In genomic region chr9:116099821-116100220, GRCh38 we compare ENCODE assay signal across 27 cellular contexts. TPM values are rescaled to one million over a fixed set of nuclear protein-coding genes. Genes with fewer than 3 reads are reported as not detected.
A peak's percentile ranks its signal among the peaks of the same experiment; 100 is the strongest.
DNase-seq lines count a peak whose midpoint lies in the region; FAIRE-seq and TF ChIP-seq lines count a peak whose summit lies in the region.
"Had no signal": no experiment of that assay in that cellular context is flagged by ENCODE, and none has a peak within 500 bp of the region (broad histone marks: within the 10 kb centered on the region; RNA-seq: fewer than 3 reads in every experiment).

No MANE protein-coding gene starts in this region.

- no peaks in the 10 kb centered on the region for H3K4me1 Mint-ChIP-seq in activated T-helper 2 cell treated with anti-CD3 and anti-CD28 coated beads, Interferon-gamma antibody, Interleukin-2, Interleukin-4, amounts not matched to agents 10 μg/mL and 5 μg/mL and 100 μg/mL, durations not matched to agents 14 hours and 24 hours and 36 hours (ENCODE audit: low read depth)
- H3K4me1 Mint-ChIP-seq: activated naive CD4-positive, alpha-beta T cell treated with anti-CD3 and anti-CD28 coated beads, Interleukin-2, amount 50 U/mL, for 24 hours; stimulated activated effector memory CD8-positive, alpha-beta T cell treated with anti-CD3 and anti-CD28 coated beads, Interleukin-12 subunit alpha, Interleukin-12 subunit beta, amount 100 ng/mL, for 72 hours had no signal

- intact Hi-C loops in activated T-helper 2 cell treated with anti-CD3 and anti-CD28 coated beads, Interferon-gamma antibody, Interleukin-2, Interleukin-4, amounts not matched to agents 10 μg/mL and 5 μg/mL and 100 μg/mL, durations not matched to agents 14 hours and 24 hours and 36 hours (cut with micrococcal nuclease), result no loop called here

- TF ChIP-seq CTCF in fibroblast of the aortic adventitia (IDR thresholded peaks at IDR 0.05; ENCODE audit: insufficient read depth, low read length) (no peak), smooth muscle cell (IDR thresholded peaks at IDR 0.05; ENCODE audit: borderline replicate concordance, insufficient read depth, poor library complexity, severe bottlenecking) (no peak), Peyer's patch (IDR thresholded peaks at IDR 0.05) (no peak)

- no peaks in the 10 kb centered on the region for H4K20me1 ChIP-seq in smooth muscle cell (ENCODE audit: low read depth)

- H3K4me1 ChIP-seq in smooth muscle cell (ENCODE audit: low read depth), result peaks cover 3% of the 10 kb centered on the region
- H3K4me1 ChIP-seq in Peyer's patch, result no peaks in the 10 kb centered on the region
- H3K4me1 ChIP-seq: right lobe of liver had no signal

- no peak overlapping the region for H3K27ac Mint-ChIP-seq in activated T-helper 2 cell treated with anti-CD3 and anti-CD28 coated beads, Interferon-gamma antibody, Interleukin-2, Interleukin-4, amounts not matched to agents 10 μg/mL and 5 μg/mL and 100 μg/mL, durations not matched to agents 14 hours and 24 hours and 36 hours
- H3K27ac Mint-ChIP-seq: activated naive CD4-positive, alpha-beta T cell treated with anti-CD3 and anti-CD28 coated beads, Interleukin-2, amount 50 U/mL, for 24 hours; dendritic cell treated with granulocyte-macrophage colony-stimulating factor and Interleukin-4, amounts not matched to agents 40 ng/mL and 50 ng/mL, for 4 days; GM23338; progenitor cell of endocrine pancreas; stimulated activated effector memory CD8-positive, alpha-beta T cell treated with anti-CD3 and anti-CD28 coated beads, Interleukin-12 subunit alpha, Interleukin-12 subunit beta, amount 100 ng/mL, for 72 hours; type B pancreatic cell had no signal

- H3K36me3 ChIP-seq in smooth muscle cell (ENCODE audit: low read depth), result no peaks in the 10 kb centered on the region
- no peaks in the 10 kb centered on the region for H3K36me3 ChIP-seq in Peyer's patch
- H3K36me3 ChIP-seq: right lobe of liver had no signal

- peak overlapping the region; percentile 59 for H3K9ac ChIP-seq in smooth muscle cell (ENCODE audit: low read depth)

- WGBS in smooth muscle cell (ENCODE audit: low lambda C conversion rate), result 20% methylated on average over 1 of the region's 1 CpG

- no peaks in the 10 kb centered on the region for H3K27me3 ChIP-seq in smooth muscle cell (ENCODE audit: low read depth)
- H3K27me3 ChIP-seq in Peyer's patch, result no peaks in the 10 kb centered on the region
- H3K27me3 ChIP-seq: right lobe of liver had no signal

- peak overlapping the region; percentile 93 for H3K27ac ChIP-seq in smooth muscle cell (ENCODE audit: low read depth)
- H3K27ac ChIP-seq in Peyer's patch, result no peak overlapping the region
- H3K27ac ChIP-seq: right lobe of liver, SK-N-MC had no signal

- H3K4me3 Mint-ChIP-seq in activated T-helper 2 cell treated with anti-CD3 and anti-CD28 coated beads, Interferon-gamma antibody, Interleukin-2, Interleukin-4, amounts not matched to agents 10 μg/mL and 5 μg/mL and 100 μg/mL, durations not matched to agents 14 hours and 24 hours and 36 hours (ENCODE audit: low read depth), result no peak overlapping the region
- H3K4me3 Mint-ChIP-seq: activated naive CD4-positive, alpha-beta T cell treated with anti-CD3 and anti-CD28 coated beads, Interleukin-2, amount 50 U/mL, for 24 hours; dendritic cell treated with granulocyte-macrophage colony-stimulating factor and Interleukin-4, amounts not matched to agents 40 ng/mL and 50 ng/mL, for 4 days; GM23338; stimulated activated effector memory CD8-positive, alpha-beta T cell treated with anti-CD3 and anti-CD28 coated beads, Interleukin-12 subunit alpha, Interleukin-12 subunit beta, amount 100 ng/mL, for 72 hours; type B pancreatic cell had no signal

- no peak overlapping the region for H3K4me3 ChIP-seq in fibroblast of the aortic adventitia (ENCODE audit: low read depth, low read length)
- no peak overlapping the region for H3K4me3 ChIP-seq in smooth muscle cell
- no peak overlapping the region for H3K4me3 ChIP-seq in Peyer's patch
- H3K4me3 ChIP-seq: GM23338, right lobe of liver, SK-N-MC had no signal

- DNase-seq in H54 (ENCODE audit: insufficient read length, low spot score) (no peak), amniotic epithelial cell (ENCODE audit: low read depth) (peak; percentile 86), fibroblast of the aortic adventitia (ENCODE audit: low read depth) (peak; percentile 74), smooth muscle cell (lab: John Stamatoyannopoulos, UW; ENCODE audit: unreplicated experiment) (no peak), middle frontal gyrus (ENCODE audit: extremely low spot score, low spot score) (no peak), Peyer's patch (no peak)
- DNase-seq in activated T-helper 2 cell treated with anti-CD3 and anti-CD28 coated beads, Interferon-gamma antibody, Interleukin-2, Interleukin-4, amounts not matched to agents 10 μg/mL and 5 μg/mL and 100 μg/mL, durations not matched to agents 14 hours and 24 hours and 36 hours (ENCODE audit: low spot score), result no peak
- DNase-seq: activated CD4-positive, alpha-beta T cell treated with anti-CD3 and anti-CD28 coated beads, Interleukin-2, amount 50 U/mL, for 4 hours; anterior cingulate cortex; central memory CD4-positive, alpha-beta T cell; glutamatergic neuron; kidney; NCI-H1092 treated with DMSO at 0.1 percent for 48 hours; NCI-H187; NCI-H69; right lobe of liver; RPMI8226; stimulated activated CD4-positive, alpha-beta T cell treated with anti-CD3 and anti-CD28 coated beads, Interleukin-4, amount 100 ng/mL, for 24 hours had no signal

- H3K9me3 Mint-ChIP-seq in activated T-helper 2 cell treated with anti-CD3 and anti-CD28 coated beads, Interferon-gamma antibody, Interleukin-2, Interleukin-4, amounts not matched to agents 10 μg/mL and 5 μg/mL and 100 μg/mL, durations not matched to agents 14 hours and 24 hours and 36 hours, result peaks cover 6% of the 10 kb centered on the region
- H3K9me3 Mint-ChIP-seq: dendritic cell treated with granulocyte-macrophage colony-stimulating factor and Interleukin-4, amounts not matched to agents 40 ng/mL and 50 ng/mL, for 4 days; GM23338; type B pancreatic cell had no signal

- H3K36me3 Mint-ChIP-seq in activated T-helper 2 cell treated with anti-CD3 and anti-CD28 coated beads, Interferon-gamma antibody, Interleukin-2, Interleukin-4, amounts not matched to agents 10 μg/mL and 5 μg/mL and 100 μg/mL, durations not matched to agents 14 hours and 24 hours and 36 hours (ENCODE audit: low read depth), result no peaks in the 10 kb centered on the region
- H3K36me3 Mint-ChIP-seq: activated naive CD4-positive, alpha-beta T cell treated with anti-CD3 and anti-CD28 coated beads, Interleukin-2, amount 50 U/mL, for 24 hours; stimulated activated effector memory CD8-positive, alpha-beta T cell treated with anti-CD3 and anti-CD28 coated beads, Interleukin-12 subunit alpha, Interleukin-12 subunit beta, amount 100 ng/mL, for 72 hours; type B pancreatic cell had no signal

- FAIRE-seq in H54 (lab: Jason Lieb, UNC), result peak; percentile 15
- FAIRE-seq: GM12892, kidney had no signal

- H3K4me2 ChIP-seq in smooth muscle cell, result peak overlapping the region; percentile 60
- H3K4me2 ChIP-seq: GM23338 had no signal

- no peak for TF ChIP-seq POLR2A in H54 (IDR thresholded peaks at IDR 0.05; ENCODE audit: low read depth, low read length)
- TF ChIP-seq POLR2A in Peyer's patch (IDR thresholded peaks at IDR 0.05), result no peak

- no peaks in the 10 kb centered on the region for H3K79me2 ChIP-seq in smooth muscle cell (ENCODE audit: low read depth)

- H3K27me3 Mint-ChIP-seq in activated T-helper 2 cell treated with anti-CD3 and anti-CD28 coated beads, Interferon-gamma antibody, Interleukin-2, Interleukin-4, amounts not matched to agents 10 μg/mL and 5 μg/mL and 100 μg/mL, durations not matched to agents 14 hours and 24 hours and 36 hours (ENCODE audit: low read depth), result no peaks in the 10 kb centered on the region
- H3K27me3 Mint-ChIP-seq: activated naive CD4-positive, alpha-beta T cell treated with anti-CD3 and anti-CD28 coated beads, Interleukin-2, amount 50 U/mL, for 24 hours; dendritic cell treated with granulocyte-macrophage colony-stimulating factor and Interleukin-4, amounts not matched to agents 40 ng/mL and 50 ng/mL, for 4 days had no signal

- H3K9me3 ChIP-seq in smooth muscle cell (replicated peaks; ENCODE audit: low read depth) (no peaks in the 10 kb centered on the region), Peyer's patch (no peaks in the 10 kb centered on the region)
- H3K9me3 ChIP-seq: right lobe of liver had no signal

- no peak overlapping the region for H2AFZ ChIP-seq in smooth muscle cell (ENCODE audit: low read depth)
- H2AFZ ChIP-seq: GM23338 had no signal

- peaks cover 14% of the 10 kb centered on the region for H3F3A ChIP-seq in smooth muscle cell (ENCODE audit: low read depth)

RNA-seq across cellular contexts. Expression of gene PAPPA, which starts 53.8 kb away (rescaled TPM):
- 12.3 and 80.5 TPM in 2 replicates for total RNA-seq in fibroblast of the aortic adventitia (ENCODE audit: low replicate concordance)
- 99.2 and 114 TPM in 2 replicates for total RNA-seq in smooth muscle cell
- 27.7 and 31.5 TPM in 2 replicates for polyA plus RNA-seq in smooth muscle cell
- not detected in 2 replicates for total RNA-seq in activated T-helper 2 cell treated with anti-CD3 and anti-CD28 coated beads, Interferon-gamma antibody, Interleukin-2, Interleukin-4, amounts not matched to agents 10 μg/mL and 5 μg/mL and 100 μg/mL, durations not matched to agents 14 hours and 24 hours and 36 hours
- 1 to 10 TPM in 3 of 4 donors, under 1 TPM in 1; 0.70 to 4.1 (median 1.8) TPM for total RNA-seq in Peyer's patch
- total RNA-seq: T-helper 1 cell treated with Interleukin-12 subunit alpha and Interleukin-12 subunit beta and Interleukin-4 antibody, amounts not matched to agents 30 ng/mL and 1 ng/mL, for 36 hours had no signal

Comparison
In these comparisons a context has a peak if more than half of its experiments do, and no peak if none do; other contexts are left out.
1. DNase-seq: peak in amniotic epithelial cell (single experiment) and fibroblast of the aortic adventitia (single experiment); none in H54 (single experiment), smooth muscle cell (single experiment), middle frontal gyrus (single experiment), activated T-helper 2 cell treated with anti-CD3 and anti-CD28 coated beads, Interferon-gamma antibody, Interleukin-2, Interleukin-4, amounts not matched to agents 10 μg/mL and 5 μg/mL and 100 μg/mL, durations not matched to agents 14 hours and 24 hours and 36 hours (single experiment) and Peyer's patch (0 of 3).